8 cellular contexts compared by ENCODE assay signal in genomic region chr15:34039180-34039486, GRCh38. TPM values are rescaled to one million over a fixed set of nuclear protein-coding genes. Genes with fewer than 3 reads are reported as not detected.
DNase-seq lines count a peak whose midpoint lies in the region; ATAC-seq and TF ChIP-seq lines count a peak whose summit lies in the region.

AVEN (minus strand) TSS chr15:34039204; CDS start chr15:34039046, 158 bp downstream.

- H3K36me3 ChIP-seq in KOPT-K1 (ENCODE audit: insufficient read depth, low read length) = no peaks in the 10 kb centered on the region
- no peaks in the 10 kb centered on the region for H3K36me3 ChIP-seq in colonic mucosa
- H3K36me3 ChIP-seq in aorta (ENCODE audit: control insufficient read depth in 1 of 2, insufficient read depth in 2 of 2, low read length in 1 of 2) = no peaks in the 10 kb centered on the region

- H3K27ac ChIP-seq in KOPT-K1 (ENCODE audit: low read depth, low read length, poor library complexity, severe bottlenecking) (peak within 1 kb of the TSS; percentile 68), colonic mucosa (peak within 1 kb of the TSS; percentile 84), aorta (ENCODE audit: low read depth in 1 of 2, low read length in 2 of 2) (peak within 1 kb of the TSS; percentile 94 to 98)

- DNase-seq in A172 (ENCODE audit: low spot score) (no peak), colonic mucosa (no peak), aorta (no peak), NCI-H2171 (lab: John Stamatoyannopoulos, UW) (no peak), putamen (ENCODE audit: low spot score) (no peak), foreskin melanocyte (no peak)

- H3K4me3 ChIP-seq in colonic mucosa = peak within 1 kb of the TSS; percentile 88
- peak within 1 kb of the TSS; percentile 87 for H3K4me3 ChIP-seq in mononuclear cell (ENCODE audit: low read length)
- peak within 1 kb of the TSS; percentile 64 to 96 for H3K4me3 ChIP-seq in aorta (ENCODE audit: low read length in 2 of 2)

- no peaks in the 10 kb centered on the region for H3K9me3 ChIP-seq in KOPT-K1 (ENCODE audit: insufficient read depth, low read length, poor library complexity, severe bottlenecking)
- H3K9me3 ChIP-seq in colonic mucosa = no peaks in the 10 kb centered on the region
- no peaks in the 10 kb centered on the region for H3K9me3 ChIP-seq in mononuclear cell (ENCODE audit: low read depth, low read length)
- no peaks in the 10 kb centered on the region for H3K9me3 ChIP-seq in aorta (ENCODE audit: control insufficient read depth, low read length)

- intact Hi-C loops in colonic mucosa (cut with DNase I) = no loop called here
- intact Hi-C loops in aorta (cut with DNase I) = no loop called here

- no peak for ATAC-seq in aorta (ENCODE audit: low FRiP score)

- TF ChIP-seq CTCF in colonic mucosa (IDR thresholded peaks at IDR 0.05) = no peak

- H3K4me1 ChIP-seq in colonic mucosa (peaks cover 6% of the 10 kb centered on the region), mononuclear cell (ENCODE audit: insufficient read depth, low read length) (peaks cover 14% of the 10 kb centered on the region), aorta (ENCODE audit: control insufficient read depth in 1 of 2, insufficient read depth in 2 of 2, low read length in 2 of 2) (peaks cover 3 to 4% of the 10 kb centered on the region in 2 donors)

- H3K27me3 ChIP-seq in colonic mucosa (no peaks in the 10 kb centered on the region), mononuclear cell (ENCODE audit: insufficient read depth, low read length) (no peaks in the 10 kb centered on the region), aorta (ENCODE audit: control insufficient read depth in 1 of 2, insufficient read depth in 2 of 2, low read length in 1 of 2) (no peaks in the 10 kb centered on the region)

- H3K9ac ChIP-seq in colonic mucosa (ENCODE audit: low read depth in 2 of 2, low read length in 2 of 2) = peak within 1 kb of the TSS; percentile 87 to 95

- WGBS in aorta, 2 donors = 0 to 1% methylated on average over 21 to 23 of the region's 23 CpGs

RNA-seq across cellular contexts. Expression of gene AVEN, which starts in this region (rescaled TPM):
- 37.5 and 39.6 TPM in 2 replicates for total RNA-seq in A172 (2014; rRNA removed; shearing (Covaris generic))
- total RNA-seq in colonic mucosa (10 to 100 TPM in 1 of 2 donors, 1 to 10 TPM in 1; 10.0 to 13.9 TPM), mononuclear cell (5.9 TPM), aorta (10 to 100 TPM; 18.1 to 31.2 TPM)
- polyA plus RNA-seq in aorta = 10 to 100 TPM; 22.8 to 58.7 TPM
